ENCODE assay signal across 38 cellular contexts in the genomic region with DNA sequence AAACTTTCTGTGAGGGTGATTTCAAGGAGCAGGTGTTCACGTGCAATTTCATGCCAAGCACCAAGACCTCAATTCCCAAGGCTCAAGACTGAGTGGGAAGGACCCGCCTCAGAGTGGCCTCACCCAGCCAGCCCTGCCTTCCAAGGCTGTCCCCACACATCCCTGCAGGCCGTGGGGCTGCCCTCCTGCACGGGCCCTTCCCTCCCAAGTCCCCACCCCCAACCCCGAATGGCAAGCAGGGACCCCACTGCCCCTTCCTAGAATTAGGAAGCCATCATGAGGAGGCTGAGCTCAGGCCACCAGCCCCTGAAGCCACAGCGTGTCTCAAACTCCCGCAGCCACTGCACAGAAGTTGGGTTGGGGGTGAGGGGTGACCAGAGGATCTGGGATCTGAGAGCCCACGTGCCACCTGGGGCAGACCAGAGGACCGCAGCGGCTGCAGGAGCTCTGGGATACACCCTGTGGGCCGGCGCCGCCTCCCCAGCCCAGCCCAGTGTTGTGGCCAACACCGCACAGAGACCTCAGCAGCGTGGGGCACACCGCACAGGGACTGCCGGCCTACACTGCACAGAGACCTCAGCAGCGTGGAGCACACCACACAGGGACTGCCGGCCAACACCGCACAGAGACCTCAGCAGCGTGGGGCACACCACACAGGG.
"Had no signal": no experiment of that assay in that cellular context is flagged by ENCODE, and none has a peak within 500 bp of the region (broad histone marks: within the 10 kb centered on the region; RNA-seq: fewer than 3 reads in every experiment).

No MANE protein-coding gene starts in this region.

- H3K9me3 ChIP-seq: ascending aorta had no signal

- H3K4me1 Mint-ChIP-seq: activated CD4-positive, alpha-beta memory T cell treated with anti-CD3 and anti-CD28 coated beads, Interleukin-2, amount 10 ng/mL, durations not matched to agents 7 days and 5 days; activated CD4-positive, alpha-beta T cell treated with anti-CD3 and anti-CD28 coated beads for 36 hours; activated CD4-positive, alpha-beta T cell treated with anti-CD3 and anti-CD28 coated beads, Interleukin-2, amount 10 ng/mL, durations not matched to agents 7 days and 5 days; activated CD8-positive, alpha-beta memory T cell treated with anti-CD3 and anti-CD28 coated beads, Interleukin-2, amount 10 ng/mL, durations not matched to agents 7 days and 5 days; activated naive CD4-positive, alpha-beta T cell treated with anti-CD3 and anti-CD28 coated beads, Interleukin-2, amount 10 ng/mL, durations not matched to agents 7 days and 5 days; activated naive CD8-positive, alpha-beta T cell treated with anti-CD3 and anti-CD28 coated beads, Interleukin-2, amount 10 ng/mL, durations not matched to agents 7 days and 5 days; activated naive CD8-positive, alpha-beta T cell treated with anti-CD3 and anti-CD28 coated beads, Interleukin-2, amount 50 U/mL, for 24 hours; brain; central memory CD8-positive, alpha-beta T cell; WTC11 had no signal

- H3K9me3 Mint-ChIP-seq: activated CD4-positive, alpha-beta memory T cell treated with anti-CD3 and anti-CD28 coated beads, Interleukin-2, amount 10 ng/mL, durations not matched to agents 7 days and 5 days; activated CD4-positive, alpha-beta T cell treated with anti-CD3 and anti-CD28 coated beads, Interleukin-2, amount 10 ng/mL, durations not matched to agents 7 days and 5 days; activated naive CD4-positive, alpha-beta T cell treated with anti-CD3 and anti-CD28 coated beads, Interleukin-2, amount 10 ng/mL, durations not matched to agents 7 days and 5 days; activated naive CD4-positive, alpha-beta T cell treated with anti-CD3 and anti-CD28 coated beads, Interleukin-2, amount 50 U/mL, for 24 hours; activated naive CD8-positive, alpha-beta T cell treated with anti-CD3 and anti-CD28 coated beads, Interleukin-2, amount 10 ng/mL, durations not matched to agents 7 days and 5 days; activated naive CD8-positive, alpha-beta T cell treated with anti-CD3 and anti-CD28 coated beads, Interleukin-2, amount 50 U/mL, for 24 hours; activated T-cell treated with anti-CD3 and anti-CD28 coated beads, Interleukin-2, amount 50 U/mL, for 24 hours; activated T-helper 2 cell treated with anti-CD3 and anti-CD28 coated beads, Interferon-gamma antibody, Interleukin-2, Interleukin-4, amounts not matched to agents 10 μg/mL and 5 μg/mL and 100 μg/mL, durations not matched to agents 14 hours and 24 hours and 36 hours; brain; central memory CD8-positive, alpha-beta T cell; T-helper 2 cell treated with Interferon-gamma antibody and Interleukin-4, amounts not matched to agents 5 μg/mL and 100 μg/mL, for 36 hours; WTC11 had no signal

- DNase-seq: activated CD4-positive, alpha-beta memory T cell treated with anti-CD3 and anti-CD28 coated beads, Interleukin-2, amount 10 ng/mL, durations not matched to agents 7 days and 5 days; activated CD4-positive, alpha-beta T cell treated with anti-CD3 and anti-CD28 coated beads for 1 hour; activated CD4-positive, alpha-beta T cell treated with anti-CD3 and anti-CD28 coated beads for 36 hours; activated CD4-positive, alpha-beta T cell treated with anti-CD3 and anti-CD28 coated beads for 48 hours; activated CD4-positive, alpha-beta T cell treated with anti-CD3 and anti-CD28 coated beads, Interleukin-2, amount 10 ng/mL, durations not matched to agents 7 days and 5 days; activated CD4-positive, alpha-beta T cell treated with anti-CD3 and anti-CD28 coated beads, Interleukin-2, amount 50 U/mL, for 48 hours; activated CD4-positive, CD25-positive, alpha-beta regulatory T cell; activated CD8-positive, alpha-beta memory T cell treated with anti-CD3 and anti-CD28 coated beads for 24 hours; activated CD8-positive, alpha-beta memory T cell treated with anti-CD3 and anti-CD28 coated beads, Interleukin-2, amount 10 ng/mL, durations not matched to agents 7 days and 5 days; activated CD8-positive, alpha-beta memory T cell treated with anti-CD3 and anti-CD28 coated beads, Interleukin-2, amount 50 U/mL, for 48 hours; activated CD8-positive, alpha-beta T cell treated with anti-CD3 and anti-CD28 coated beads, Interleukin-2, amount 10 ng/mL, durations not matched to agents 7 days and 5 days; activated effector memory CD4-positive, alpha-beta T cell treated with Interleukin-2 at 50 U/mL for 16 hours; activated gamma-delta T cell; activated naive CD4-positive, alpha-beta T cell treated with anti-CD3 and anti-CD28 coated beads, Interleukin-2, amount 10 ng/mL, durations not matched to agents 7 days and 5 days; activated naive CD4-positive, alpha-beta T cell treated with Interleukin-2 at 50 U/mL for 16 hours; activated naive CD8-positive, alpha-beta T cell treated with anti-CD3 and anti-CD28 coated beads, Interleukin-2, amount 10 ng/mL, durations not matched to agents 7 days and 5 days; activated naive CD8-positive, alpha-beta T cell treated with anti-CD3 and anti-CD28 coated beads, Interleukin-2, amount 50 U/mL, for 24 hours; activated T-cell treated with anti-CD3 and anti-CD28 coated beads, Interleukin-2, amount 50 U/mL, for 24 hours; activated T-cell treated with anti-CD3 and anti-CD28 coated beads, Interleukin-2, amount 50 U/mL, for 48 hours; amygdala; anterior cingulate cortex; caudate nucleus; cerebellar nuclear complex; T-helper 2 cell; T-helper 9 cell; WERI-Rb-1 had no signal

- ATAC-seq: activated CD4-positive, alpha-beta T cell treated with anti-CD3 and anti-CD28 coated beads for 36 hours; activated CD4-positive, CD25-positive, alpha-beta regulatory T cell treated with anti-CD3 and anti-CD28 coated beads, Interleukin-2, amount 50 U/mL, for 24 hours; activated CD8-positive, alpha-beta memory T cell treated with anti-CD3 and anti-CD28 coated beads, Interleukin-2, amount 10 ng/mL, durations not matched to agents 7 days and 5 days; activated CD8-positive, alpha-beta T cell treated with anti-CD3 and anti-CD28 coated beads, Interleukin-2, amount 10 ng/mL, durations not matched to agents 7 days and 5 days; activated naive CD8-positive, alpha-beta T cell treated with anti-CD3 and anti-CD28 coated beads, Interleukin-2, amount 50 U/mL, for 24 hours; WTC11 had no signal

- H3K4me1 ChIP-seq: ascending aorta had no signal

- FAIRE-seq: bronchial epithelial cell, TTC549 had no signal

- H3K36me3 ChIP-seq: cardiac muscle cell had no signal

- H3K36me3 Mint-ChIP-seq: activated CD8-positive, alpha-beta memory T cell treated with anti-CD3 and anti-CD28 coated beads, Interleukin-2, amount 10 ng/mL, durations not matched to agents 7 days and 5 days; activated naive CD8-positive, alpha-beta T cell; activated naive CD8-positive, alpha-beta T cell treated with anti-CD3 and anti-CD28 coated beads, Interleukin-2, amount 10 ng/mL, durations not matched to agents 7 days and 5 days had no signal

- H3K4me3 Mint-ChIP-seq: activated CD4-positive, alpha-beta memory T cell treated with anti-CD3 and anti-CD28 coated beads, Interleukin-2, amount 10 ng/mL, durations not matched to agents 7 days and 5 days; activated CD4-positive, alpha-beta T cell treated with anti-CD3 and anti-CD28 coated beads for 36 hours; activated CD4-positive, alpha-beta T cell treated with anti-CD3 and anti-CD28 coated beads, Interleukin-2, amount 10 ng/mL, durations not matched to agents 7 days and 5 days; activated CD8-positive, alpha-beta memory T cell treated with anti-CD3 and anti-CD28 coated beads, Interleukin-2, amount 10 ng/mL, durations not matched to agents 7 days and 5 days; activated CD8-positive, alpha-beta T cell treated with anti-CD3 and anti-CD28 coated beads, Interleukin-2, amount 10 ng/mL, durations not matched to agents 7 days and 5 days; activated naive CD4-positive, alpha-beta T cell treated with anti-CD3 and anti-CD28 coated beads, Interleukin-2, amount 10 ng/mL, durations not matched to agents 7 days and 5 days; activated naive CD4-positive, alpha-beta T cell treated with anti-CD3 and anti-CD28 coated beads, Interleukin-2, amount 50 U/mL, for 24 hours; activated naive CD8-positive, alpha-beta T cell; activated naive CD8-positive, alpha-beta T cell treated with anti-CD3 and anti-CD28 coated beads, Interleukin-2, amount 10 ng/mL, durations not matched to agents 7 days and 5 days; activated naive CD8-positive, alpha-beta T cell treated with anti-CD3 and anti-CD28 coated beads, Interleukin-2, amount 50 U/mL, for 24 hours; activated T-cell treated with anti-CD3 and anti-CD28 coated beads, Interleukin-2, amount 50 U/mL, for 24 hours; brain; central memory CD8-positive, alpha-beta T cell; T-helper 2 cell treated with Interferon-gamma antibody and Interleukin-4, amounts not matched to agents 5 μg/mL and 100 μg/mL, for 36 hours; WTC11 had no signal

- H3K27me3 ChIP-seq: ascending aorta, cardiac muscle cell had no signal

- H3K27ac Mint-ChIP-seq: activated CD4-positive, alpha-beta memory T cell treated with anti-CD3 and anti-CD28 coated beads, Interleukin-2, amount 10 ng/mL, durations not matched to agents 7 days and 5 days; activated CD4-positive, alpha-beta T cell treated with anti-CD3 and anti-CD28 coated beads for 36 hours; activated CD4-positive, alpha-beta T cell treated with anti-CD3 and anti-CD28 coated beads, Interleukin-2, amount 10 ng/mL, durations not matched to agents 7 days and 5 days; activated CD8-positive, alpha-beta memory T cell treated with anti-CD3 and anti-CD28 coated beads, Interleukin-2, amount 10 ng/mL, durations not matched to agents 7 days and 5 days; activated CD8-positive, alpha-beta T cell treated with anti-CD3 and anti-CD28 coated beads, Interleukin-2, amount 10 ng/mL, durations not matched to agents 7 days and 5 days; activated naive CD4-positive, alpha-beta T cell treated with anti-CD3 and anti-CD28 coated beads, Interleukin-2, amount 10 ng/mL, durations not matched to agents 7 days and 5 days; activated naive CD4-positive, alpha-beta T cell treated with anti-CD3 and anti-CD28 coated beads, Interleukin-2, amount 50 U/mL, for 24 hours; activated naive CD8-positive, alpha-beta T cell; activated naive CD8-positive, alpha-beta T cell treated with anti-CD3 and anti-CD28 coated beads, Interleukin-2, amount 10 ng/mL, durations not matched to agents 7 days and 5 days; activated naive CD8-positive, alpha-beta T cell treated with anti-CD3 and anti-CD28 coated beads, Interleukin-2, amount 50 U/mL, for 24 hours; activated T-cell treated with anti-CD3 and anti-CD28 coated beads, Interleukin-2, amount 50 U/mL, for 24 hours; activated T-helper 2 cell treated with anti-CD3 and anti-CD28 coated beads, Interferon-gamma antibody, Interleukin-2, Interleukin-4, amounts not matched to agents 10 μg/mL and 5 μg/mL and 100 μg/mL, durations not matched to agents 14 hours and 24 hours and 36 hours; brain; T-helper 2 cell treated with Interferon-gamma antibody and Interleukin-4, amounts not matched to agents 5 μg/mL and 100 μg/mL, for 36 hours; WTC11 had no signal

- H3K27me3 Mint-ChIP-seq: activated CD4-positive, alpha-beta memory T cell treated with anti-CD3 and anti-CD28 coated beads, Interleukin-2, amount 10 ng/mL, durations not matched to agents 7 days and 5 days; activated CD4-positive, alpha-beta T cell treated with anti-CD3 and anti-CD28 coated beads for 36 hours; activated CD4-positive, alpha-beta T cell treated with anti-CD3 and anti-CD28 coated beads, Interleukin-2, amount 10 ng/mL, durations not matched to agents 7 days and 5 days; activated CD8-positive, alpha-beta memory T cell treated with anti-CD3 and anti-CD28 coated beads, Interleukin-2, amount 10 ng/mL, durations not matched to agents 7 days and 5 days; activated naive CD4-positive, alpha-beta T cell treated with anti-CD3 and anti-CD28 coated beads, Interleukin-2, amount 10 ng/mL, durations not matched to agents 7 days and 5 days; activated naive CD4-positive, alpha-beta T cell treated with anti-CD3 and anti-CD28 coated beads, Interleukin-2, amount 50 U/mL, for 24 hours; activated naive CD8-positive, alpha-beta T cell; activated naive CD8-positive, alpha-beta T cell treated with anti-CD3 and anti-CD28 coated beads, Interleukin-2, amount 10 ng/mL, durations not matched to agents 7 days and 5 days; activated naive CD8-positive, alpha-beta T cell treated with anti-CD3 and anti-CD28 coated beads, Interleukin-2, amount 50 U/mL, for 24 hours; activated T-cell treated with anti-CD3 and anti-CD28 coated beads, Interleukin-2, amount 50 U/mL, for 24 hours; brain; central memory CD8-positive, alpha-beta T cell had no signal

- H3K27ac ChIP-seq: ascending aorta, cardiac muscle cell, WERI-Rb-1 had no signal

- H3K4me3 ChIP-seq: ascending aorta, cardiac muscle cell had no signal
